8 cellular contexts compared by ENCODE assay signal in genomic region chr1:8283058-8283884, GRCh38. TPM values are rescaled to one million over a fixed set of nuclear protein-coding genes. Genes with fewer than 3 reads are reported as not detected.
A peak's percentile ranks its signal among the peaks of the same experiment; 100 is the strongest.
DNase-seq lines count a peak whose midpoint lies in the region; ATAC-seq and TF ChIP-seq lines count a peak whose summit lies in the region.

No MANE protein-coding gene starts in this region.

- H3K4me3 ChIP-seq in NB4 (ENCODE audit: low read depth, low read length): no peak overlapping the region

- H3K27ac Mint-ChIP-seq in HFFc6: no peak overlapping the region

- no peaks in the 10 kb centered on the region for H3K36me3 Mint-ChIP-seq in HFFc6 (ENCODE audit: low read depth)

- H3K9me3 Mint-ChIP-seq in HFFc6: no peaks in the 10 kb centered on the region

- H3K4me3 Mint-ChIP-seq in HFFc6: no peak overlapping the region

- peak; percentile 66 for DNase-seq in NB4 (ENCODE audit: low read depth)
- DNase-seq in myocyte (ENCODE audit: low read depth): peak; percentile 34
- DNase-seq in NCI-H82 (lab: John Stamatoyannopoulos, UW): no peak
- DNase-seq in HFFc6: no peak
- no peak for DNase-seq in SHP77 treated with DMSO at 0.1 percent for 48 hours (lab: John Stamatoyannopoulos, UW)
- DNase-seq in H4 (ENCODE audit: low spot score): no peak

- TF ChIP-seq POLR2A in GM18951 (IDR thresholded peaks at IDR 0.05; ENCODE audit: extremely low read depth, insufficient read depth, insufficient read length): peak; percentile 22
- TF ChIP-seq POLR2A in NB4 (IDR thresholded peaks at IDR 0.05; ENCODE audit: extremely low read depth, insufficient read length): no peak

- H3K4me1 Mint-ChIP-seq in HFFc6 (ENCODE audit: low read depth): peaks cover 17% of the 10 kb centered on the region

- ATAC-seq in HG02588 (IDR thresholded peaks at IDR 0.05; ENCODE audit: unreplicated experiment): peak; percentile 95

- no peak for TF ChIP-seq CTCF in NB4 (IDR thresholded peaks at IDR 0.05; ENCODE audit: low read depth, low read length)
- no peak for TF ChIP-seq CTCF in HFFc6 (IDR thresholded peaks at IDR 0.05)

- in situ Hi-C loops in GM18951 (cut with MboI; ENCODE audit: low sequenced_read_pairs, unreplicated experiment): no loop called here

- H3K27me3 Mint-ChIP-seq in HFFc6 (ENCODE audit: insufficient read depth): peaks cover 8% of the 10 kb centered on the region

RNA-seq across cellular contexts. Expression of gene SLC45A1, which starts 34.6 kb away (rescaled TPM):
- total RNA-seq in myocyte: 0.70 and 0.94 TPM in 2 replicates
- polyA plus RNA-seq in myocyte (2012): 3.0 TPM
- total RNA-seq in HFFc6 (2021; fragmentation: NEBNext Ultra II Directional; extraction: Animal tissue kit (Norgen Biotek cat#: 25700)): 1 to 10 TPM; 1.3 to 2.0 (median 1.6) TPM
- 0.31 TPM in 1 of 2 replicates, not detected in the other for total RNA-seq in H4 (2014; rRNA removed; shearing (Covaris generic))

Comparison
In these comparisons a context has a peak if more than half of its experiments do, and no peak if none do; other contexts are left out.
1. DNase-seq: peak in NB4 (single experiment) and myocyte (single experiment); none in NCI-H82 (single experiment), HFFc6 (single experiment), SHP77 treated with DMSO at 0.1 percent for 48 hours (single experiment) and H4 (single experiment).